8 cellular contexts compared by ENCODE assay signal in the genomic region with DNA sequence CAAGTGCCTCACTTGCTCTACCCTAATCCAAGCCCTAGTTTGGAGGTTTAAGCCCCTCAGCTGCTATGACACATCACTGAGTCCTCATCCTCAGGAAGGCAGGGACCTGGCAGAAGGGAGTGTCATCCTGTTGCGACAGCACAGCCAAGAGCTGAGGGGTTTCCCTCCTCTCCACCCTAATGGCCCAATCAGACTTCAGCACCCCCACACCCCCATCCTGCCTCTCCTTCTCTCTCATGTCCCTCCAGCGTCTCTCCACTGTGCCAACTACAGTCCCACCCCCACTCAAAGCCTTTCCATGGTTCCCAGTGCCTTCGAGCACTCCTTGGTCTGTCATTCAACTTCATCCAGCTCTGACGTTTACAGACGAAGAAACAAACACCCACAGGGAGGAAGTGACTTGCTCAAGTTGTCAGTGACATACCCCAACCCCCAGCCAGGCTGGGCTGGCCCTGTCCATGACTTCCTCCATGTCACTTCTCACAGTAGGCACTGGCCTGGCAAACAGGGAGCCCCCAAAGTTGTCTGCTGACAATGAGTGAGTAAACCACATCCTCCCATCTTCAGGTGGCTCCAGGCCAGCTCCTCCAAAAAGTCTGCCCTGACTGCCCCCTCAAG. TPM values are rescaled to one million over a fixed set of nuclear protein-coding genes. Genes with fewer than 3 reads are reported as not detected.
DNase-seq lines count a peak whose midpoint lies in the region; ATAC-seq, FAIRE-seq and TF ChIP-seq lines count a peak whose summit lies in the region.

No MANE protein-coding gene starts in this region.

- DNase-seq in HTR-8/SVneo (ENCODE audit: insufficient read length, low spot score) (peak; percentile 78), WTC11 (ENCODE audit: low spot score) (no peak), bronchial epithelial cell (ENCODE audit: low read depth) (peak; percentile 88), mesothelial cell of epicardium (ENCODE audit: low spot score in 2 of 2, unreplicated experiment in 2 of 2) (no peak), ureter (ENCODE audit: low spot score) (no peak)

- H3K36me3 Mint-ChIP-seq in WTC11 (peaks cover 9% of the 10 kb centered on the region), mesothelial cell of epicardium (peaks cover under 1% of the 10 kb centered on the region)
- H3K36me3 Mint-ChIP-seq in stimulated activated memory B cell treated with anti-CD40 and anti-IgM and Interleukin-4, amounts not matched to agents 10 μg/mL and 1 μg/mL and 100 μg/mL, for 72 hours, result peaks cover 32% of the 10 kb centered on the region

- POLR2A ChIA-PET in WTC11 (lab: Charles Lee), result interaction anchor here (1.3 kb wide), 1 partner anchor 62 kb away, joined by 3 read pairs; no protein-coding TSS in a partner anchor

- H3K27ac Mint-ChIP-seq in WTC11, result peak overlapping the region; percentile 55
- peak overlapping the region; percentile 88 for H3K27ac Mint-ChIP-seq in mesothelial cell of epicardium
- peak overlapping the region; percentile 95 for H3K27ac Mint-ChIP-seq in stimulated activated memory B cell treated with anti-CD40 and anti-IgM and Interleukin-4, amounts not matched to agents 10 μg/mL and 1 μg/mL and 100 μg/mL, for 72 hours

- H3K9me3 Mint-ChIP-seq in WTC11 (peaks cover 2% of the 10 kb centered on the region), mesothelial cell of epicardium (peaks cover under 1% of the 10 kb centered on the region)
- peaks cover under 1% of the 10 kb centered on the region for H3K9me3 Mint-ChIP-seq in stimulated activated memory B cell treated with anti-CD40 and anti-IgM and Interleukin-4, amounts not matched to agents 10 μg/mL and 1 μg/mL and 100 μg/mL, for 72 hours

- no peak overlapping the region for H3K4me3 Mint-ChIP-seq in WTC11
- H3K4me3 Mint-ChIP-seq in mesothelial cell of epicardium, result no peak overlapping the region
- H3K4me3 Mint-ChIP-seq in stimulated activated memory B cell treated with anti-CD40 and anti-IgM and Interleukin-4, amounts not matched to agents 10 μg/mL and 1 μg/mL and 100 μg/mL, for 72 hours, result peak overlapping the region; percentile 88

- ATAC-seq in WTC11 (no peak; the same call in 1 of the 2 replicates), HG03175 (IDR thresholded peaks at IDR 0.05; ENCODE audit: unreplicated experiment) (no peak), GM21786 (IDR thresholded peaks at IDR 0.05; ENCODE audit: unreplicated experiment) (no peak)
- ATAC-seq in stimulated activated memory B cell treated with anti-CD40 and anti-IgM and Interleukin-4, amounts not matched to agents 10 μg/mL and 1 μg/mL and 100 μg/mL, for 72 hours, result peak; percentile 60

- CTCF ChIA-PET in WTC11 (lab: Charles Lee), result interaction anchor here (0.6 to 3.8 kb wide), 5 partner anchors 11 to 733 kb away, joined by 3 to 19 read pairs (median 4); no protein-coding TSS in a partner anchor

- no peaks in the 10 kb centered on the region for H3K36me3 ChIP-seq in bronchial epithelial cell (ENCODE audit: control insufficient read depth, insufficient read depth, low read length)

- no peak overlapping the region for H3K4me3 ChIP-seq in bronchial epithelial cell (ENCODE audit: low read depth, low read length)

- FAIRE-seq in HTR-8/SVneo (lab: Jason Lieb, UNC), result peak; percentile 67
- no peak for FAIRE-seq in bronchial epithelial cell (lab: Jason Lieb, UNC)

- H3K4me1 Mint-ChIP-seq in WTC11 (peaks cover 43% of the 10 kb centered on the region), mesothelial cell of epicardium (peaks cover 30% of the 10 kb centered on the region)
- H3K4me1 Mint-ChIP-seq in stimulated activated memory B cell treated with anti-CD40 and anti-IgM and Interleukin-4, amounts not matched to agents 10 μg/mL and 1 μg/mL and 100 μg/mL, for 72 hours, result peaks cover 83% of the 10 kb centered on the region

- TF ChIP-seq CTCF in WTC11 (IDR thresholded peaks at IDR 0.05) (no peak), bronchial epithelial cell (IDR thresholded peaks at IDR 0.05; ENCODE audit: insufficient read depth, low read length, severe bottlenecking) (no peak), mesothelial cell of epicardium (IDR thresholded peaks at IDR 0.05; ENCODE audit: unreplicated experiment) (no peak)

- H3K27me3 ChIP-seq in bronchial epithelial cell (ENCODE audit: control insufficient read depth, insufficient read depth, low read length), result no peaks in the 10 kb centered on the region

- no peaks in the 10 kb centered on the region for H3K27me3 Mint-ChIP-seq in WTC11 (ENCODE audit: low read depth)
- H3K27me3 Mint-ChIP-seq in mesothelial cell of epicardium (ENCODE audit: low read depth), result no peaks in the 10 kb centered on the region
- no peaks in the 10 kb centered on the region for H3K27me3 Mint-ChIP-seq in stimulated activated memory B cell treated with anti-CD40 and anti-IgM and Interleukin-4, amounts not matched to agents 10 μg/mL and 1 μg/mL and 100 μg/mL, for 72 hours

TF ChIP-seq in WTC11, 78 proteins besides CTCF, POLR2A, EP300 and RAD21 (continues in another document):
- TF ChIP-seq ZNF512 (CRISPR knock-in tag; IDR thresholded peaks at IDR 0.05; ENCODE audit: borderline replicate concordance), result no peak
- TF ChIP-seq JUN (CRISPR knock-in tag; IDR thresholded peaks at IDR 0.05), result no peak
- TF ChIP-seq ZNF671 (CRISPR knock-in tag; IDR thresholded peaks at IDR 0.05), result no peak
- TF ChIP-seq MAX (CRISPR knock-in tag; IDR thresholded peaks at IDR 0.05), result no peak
- TF ChIP-seq, protein P1, sequence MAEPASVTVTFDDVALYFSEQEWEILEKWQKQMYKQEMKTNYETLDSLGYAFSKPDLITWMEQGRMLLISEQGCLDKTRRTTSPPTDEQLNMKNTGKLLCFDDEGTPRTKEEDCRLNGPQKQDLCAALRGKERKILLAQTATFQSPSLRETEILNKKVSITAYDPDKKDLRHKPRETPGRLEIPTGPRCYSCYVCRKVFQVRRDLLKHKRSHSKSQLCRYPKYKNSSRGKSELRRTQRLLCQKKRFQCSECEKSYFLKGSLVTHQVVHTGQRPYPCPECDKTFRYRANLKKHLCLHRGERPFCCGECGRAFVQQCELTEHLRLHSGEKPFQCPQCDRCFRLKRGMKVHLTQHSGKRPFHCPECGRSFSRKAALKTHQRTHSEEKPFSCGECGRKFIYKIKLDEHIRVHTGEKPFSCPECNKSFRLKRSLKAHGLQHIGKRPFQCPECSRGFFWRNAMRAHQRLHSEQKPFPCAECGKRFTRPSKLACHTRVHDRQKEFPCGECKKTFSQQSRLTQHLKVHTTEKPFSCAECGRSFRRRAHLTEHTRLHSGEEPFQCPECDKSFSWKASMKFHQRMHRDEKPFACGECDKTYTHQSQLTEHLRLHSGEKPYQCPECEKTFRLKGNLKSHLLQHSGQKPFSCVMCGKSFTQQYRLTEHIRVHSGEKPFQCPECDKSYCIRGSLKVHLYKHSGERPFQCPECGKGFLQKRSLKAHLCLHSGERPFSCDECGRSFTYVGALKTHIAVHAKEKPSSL (CRISPR knock-in tag; conservative IDR thresholded peaks at IDR 0.05), result no peak
- no peak for TF ChIP-seq OVOL2 (CRISPR knock-in tag; IDR thresholded peaks at IDR 0.05; ENCODE audit: borderline replicate concordance)
- TF ChIP-seq PREB (CRISPR knock-in tag; IDR thresholded peaks at IDR 0.05; ENCODE audit: borderline replicate concordance), result no peak
- no peak for TF ChIP-seq ETV6 (CRISPR knock-in tag; IDR thresholded peaks at IDR 0.05)
- no peak for TF ChIP-seq E2F4 (CRISPR knock-in tag; IDR thresholded peaks at IDR 0.05; ENCODE audit: borderline replicate concordance, low read depth)
- no peak for TF ChIP-seq ZNF219 (CRISPR knock-in tag; IDR thresholded peaks at IDR 0.05; ENCODE audit: borderline replicate concordance)
- no peak for TF ChIP-seq TP53 (CRISPR knock-in tag; IDR thresholded peaks at IDR 0.05)

RNA-seq across cellular contexts. Expression of gene ARAP1, which starts 15.6 kb away (rescaled TPM):
- 76.4 to 98.8 TPM (median 78.3 TPM) in 3 replicates for total RNA-seq in WTC11 (2021)
- total RNA-seq in bronchial epithelial cell, result 49.5 and 63.6 TPM in 2 replicates
- 154 to 163 TPM (median 155 TPM) in 3 replicates for total RNA-seq in mesothelial cell of epicardium
- 86.2 TPM for total RNA-seq in ureter

RNA-seq across cellular contexts. Expression of gene STARD10, which starts 57.3 kb away (rescaled TPM):
- total RNA-seq in WTC11 (2021) (32.0 to 40.9 TPM (median 36.6 TPM) in 3 replicates), bronchial epithelial cell (118 and 179 TPM in 2 replicates), mesothelial cell of epicardium (51.1 to 54.9 TPM (median 54.7 TPM) in 3 replicates), ureter (66.7 TPM)

Comparison
In these comparisons a context has a peak if more than half of its experiments do, and no peak if none do; other contexts are left out.
1. DNase-seq: peak in HTR-8/SVneo (single experiment) and bronchial epithelial cell (single experiment); none in WTC11 (single experiment), mesothelial cell of epicardium (0 of 2) and ureter (single experiment).
2. Peak in every context shown above with its lines, with median percentiles within 50 percentile points of each other: H3K27ac Mint-ChIP-seq.